In the genomic region with DNA sequence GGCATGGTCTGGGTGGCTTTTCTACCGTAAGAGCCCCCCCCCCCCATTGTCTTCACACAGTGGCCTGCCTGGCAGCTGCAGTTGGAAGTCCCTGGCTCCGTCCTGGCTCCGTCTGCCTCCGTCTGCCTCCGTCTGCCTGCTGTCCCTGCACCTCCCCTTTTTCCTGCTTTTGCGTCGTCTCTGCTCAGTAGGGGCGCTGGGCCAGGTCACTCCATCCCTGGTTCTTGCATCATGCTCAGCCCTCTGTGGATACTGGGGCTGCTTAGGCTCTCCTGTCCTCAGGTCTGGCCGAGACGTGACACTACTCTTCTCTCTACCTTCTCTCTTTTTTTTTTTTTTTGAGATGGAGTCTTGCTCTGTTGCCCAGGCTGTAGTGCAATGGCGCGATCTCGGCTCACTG, we compare ENCODE assay signal across 28 cellular contexts. TPM values are rescaled to one million over a fixed set of nuclear protein-coding genes. Genes with fewer than 3 reads are reported as not detected.
DNase-seq lines count a peak whose midpoint lies in the region; ATAC-seq and TF ChIP-seq lines count a peak whose summit lies in the region.
"Had no signal": no experiment of that assay in that cellular context is flagged by ENCODE, and none has a peak within 500 bp of the region (broad histone marks: within the 10 kb centered on the region; RNA-seq: fewer than 3 reads in every experiment).

No MANE protein-coding gene starts in this region.

- H4K8ac ChIP-seq in H9 (replicated peaks; ENCODE audit: insufficient read length, low read depth, low read length) (no peak overlapping the region), trophoblast cell (ENCODE audit: low read depth, low read length) (peak overlapping the region; percentile 34)

- H3K14ac ChIP-seq in H9 (ENCODE audit: insufficient read depth, low read length): no peak overlapping the region
- H3K14ac ChIP-seq in trophoblast cell (ENCODE audit: low read length): peak overlapping the region; percentile 60

- no peaks in the 10 kb centered on the region for H3K27me3 Mint-ChIP-seq in H9 (ENCODE audit: low read depth)
- H3K27me3 Mint-ChIP-seq in glutamatergic neuron (ENCODE audit: unreplicated experiment): peaks cover 15% of the 10 kb centered on the region
- H3K27me3 Mint-ChIP-seq in activated T-cell treated with anti-CD3 and anti-CD28 coated beads, Interleukin-2, amount 50 U/mL, for 72 hours (ENCODE audit: low read depth): no peaks in the 10 kb centered on the region
- H3K27me3 Mint-ChIP-seq in activated CD8-positive, alpha-beta T cell treated with anti-CD3 and anti-CD28 coated beads for 36 hours: no peaks in the 10 kb centered on the region
- H3K27me3 Mint-ChIP-seq: CD4-positive, alpha-beta T cell had no signal

- H4K20me1 ChIP-seq in BLaER1: peaks cover 90% of the 10 kb centered on the region
- H4K20me1 ChIP-seq in H9 (ENCODE audit: control insufficient read depth, insufficient read depth, insufficient read length): no peaks in the 10 kb centered on the region

- H3K23ac ChIP-seq in H9 (ENCODE audit: insufficient read length, low read depth, low read length) (no peak overlapping the region), trophoblast cell (ENCODE audit: low read length) (no peak overlapping the region)

- H4K12ac ChIP-seq in trophoblast cell (ENCODE audit: low read depth, low read length): no peak overlapping the region

- no peak overlapping the region for H3K56ac ChIP-seq in H9 (ENCODE audit: insufficient read length, low read depth, low read length)

- H3K36me3 ChIP-seq in BLaER1 (peaks cover 50% of the 10 kb centered on the region), trophoblast cell (ENCODE audit: control insufficient read depth in 1 of 2, insufficient read depth in 2 of 2, low read length in 2 of 2) (peaks cover 3% of the 10 kb centered on the region in 2 experiments), HAP-1 (replicated peaks) (peaks cover 20% of the 10 kb centered on the region)
- H3K36me3 ChIP-seq: brain microvascular endothelial cell, colonic mucosa, uterus had no signal

- H4K91ac ChIP-seq in H9 (ENCODE audit: insufficient read length, low read depth, low read length) (no peak overlapping the region), trophoblast cell (ENCODE audit: low read depth, low read length) (no peak overlapping the region)

- H3K4me3 Mint-ChIP-seq in H9: no peak overlapping the region
- peak overlapping the region; percentile 34 for H3K4me3 Mint-ChIP-seq in glutamatergic neuron (ENCODE audit: unreplicated experiment)
- H3K4me3 Mint-ChIP-seq in activated T-cell treated with anti-CD3 and anti-CD28 coated beads, Interleukin-2, amount 50 U/mL, for 72 hours: no peak overlapping the region
- H3K4me3 Mint-ChIP-seq in activated CD8-positive, alpha-beta T cell treated with anti-CD3 and anti-CD28 coated beads for 36 hours: no peak overlapping the region
- H3K4me3 Mint-ChIP-seq: activated CD8-positive, alpha-beta T cell treated with anti-CD3 and anti-CD28 coated beads, Interleukin-2, amount 10 ng/mL, durations not matched to agents 7 days and 5 days; CD4-positive, alpha-beta T cell had no signal

- no peak overlapping the region for H4K5ac ChIP-seq in H9 (ENCODE audit: insufficient read length, low read depth, low read length)

- H3K36me3 Mint-ChIP-seq in H9 (ENCODE audit: insufficient read depth in 1 of 3, low read depth in 3 of 3) (peaks cover 9 to 16% (median 11%) of the 10 kb centered on the region in 3 experiments), glutamatergic neuron (ENCODE audit: unreplicated experiment) (peaks cover 4% of the 10 kb centered on the region)
- peaks cover 6 to 13% of the 10 kb centered on the region in 2 donors for H3K36me3 Mint-ChIP-seq in activated T-cell treated with anti-CD3 and anti-CD28 coated beads, Interleukin-2, amount 50 U/mL, for 72 hours (ENCODE audit: insufficient read depth in 2 of 2)
- peaks cover 16% of the 10 kb centered on the region for H3K36me3 Mint-ChIP-seq in activated CD8-positive, alpha-beta T cell treated with anti-CD3 and anti-CD28 coated beads for 36 hours (ENCODE audit: low read depth)

- intact Hi-C loops in activated CD8-positive, alpha-beta T cell treated with anti-CD3 and anti-CD28 coated beads for 36 hours (cut with micrococcal nuclease): no loop called here

- H3K9me3 ChIP-seq in BLaER1 (peaks cover 17% of the 10 kb centered on the region), H9 (ENCODE audit: control insufficient read depth, low read depth, low read length) (no peaks in the 10 kb centered on the region), trophoblast cell (ENCODE audit: insufficient read depth, low read depth, low read length) (no peaks in the 10 kb centered on the region), HAP-1 (peaks cover 8% of the 10 kb centered on the region)
- H3K9me3 ChIP-seq: colonic mucosa had no signal

- H3K9me3 Mint-ChIP-seq in H9 (peaks cover 3 to 11% of the 10 kb centered on the region in 2 experiments; a peak in 4 of 5 replicates), glutamatergic neuron (ENCODE audit: unreplicated experiment) (peaks cover 13% of the 10 kb centered on the region)
- no peaks in the 10 kb centered on the region for H3K9me3 Mint-ChIP-seq in activated T-cell treated with anti-CD3 and anti-CD28 coated beads, Interleukin-2, amount 50 U/mL, for 72 hours
- peaks cover 6% of the 10 kb centered on the region for H3K9me3 Mint-ChIP-seq in activated CD8-positive, alpha-beta T cell treated with anti-CD3 and anti-CD28 coated beads for 36 hours

- H3T11ph ChIP-seq in H9 (ENCODE audit: low read length): no peak overlapping the region

- H3K23me2 ChIP-seq in H9 (ENCODE audit: insufficient read length, low read depth, low read length, poor library complexity, severe bottlenecking): no peaks in the 10 kb centered on the region

- H2BK12ac ChIP-seq in H9 (ENCODE audit: insufficient read length, low read depth, low read length): no peak overlapping the region
- H2BK12ac ChIP-seq in trophoblast cell (ENCODE audit: low read length): peak overlapping the region; percentile 61

- no peak overlapping the region for H2BK5ac ChIP-seq in H9 (ENCODE audit: insufficient read length, low read length)
- H2BK5ac ChIP-seq in trophoblast cell (ENCODE audit: low read depth, low read length, poor library complexity): no peak overlapping the region

- in situ Hi-C loops in HAP-1 (cut with MboI; ENCODE audit: low sequenced_read_pairs): no loop called here

- no peak for DNase-seq in H9
- DNase-seq in glutamatergic neuron: no peak
- no peak for DNase-seq in trophoblast cell
- DNase-seq in activated T-cell treated with anti-CD3 and anti-CD28 coated beads, Interleukin-2, amount 50 U/mL, for 72 hours: no peak
- DNase-seq in activated CD8-positive, alpha-beta T cell treated with anti-CD3 and anti-CD28 coated beads for 36 hours: no peak
- DNase-seq in HAP-1 (ENCODE audit: low spot score in 2 of 2): no peak
- DNase-seq: activated CD8-positive, alpha-beta T cell treated with anti-CD3 and anti-CD28 coated beads, Interleukin-2, amount 10 ng/mL, durations not matched to agents 7 days and 5 days; activated effector memory CD4-positive, alpha-beta T cell treated with anti-CD3 and anti-CD28 coated beads, Interleukin-2, amount 50 U/mL, for 16 hours; activated T-cell treated with anti-CD3 and anti-CD28 coated beads for 4 hours; brain microvascular endothelial cell; CD4-positive, alpha-beta T cell; colonic mucosa; DMS153; foreskin melanocyte; IMR-90; islet precursor cell; NCI-H1105 treated with DMSO at 0.1 percent for 48 hours; NCI-H2029 treated with DMSO at 0.1 percent for 48 hours; NCI-H446; nucleus accumbens; PC-9; SIG-M5; SW 1271; uterus had no signal

- H2AFZ ChIP-seq in H9 (ENCODE audit: low read length) (no peak overlapping the region), trophoblast cell (ENCODE audit: insufficient read depth, low read length, poor library complexity) (no peak overlapping the region)
- H2AFZ ChIP-seq: PC-9 had no signal

- no peak overlapping the region for H3K9ac ChIP-seq in BLaER1
- H3K9ac ChIP-seq in H9 (ENCODE audit: extremely low read depth, insufficient read length, low read length): no peak overlapping the region
- H3K9ac ChIP-seq in trophoblast cell (ENCODE audit: low read length): no peak overlapping the region

- H3K4ac ChIP-seq in H9 (ENCODE audit: low read depth, low read length) (no peak overlapping the region), trophoblast cell (ENCODE audit: low read depth, low read length) (peak overlapping the region; percentile 67)

- H3K18ac ChIP-seq in H9 (ENCODE audit: insufficient read length, low read depth, low read length) (no peak overlapping the region), trophoblast cell (ENCODE audit: low read length) (peak overlapping the region; percentile 93)

- ATAC-seq in activated T-cell treated with anti-CD3 and anti-CD28 coated beads, Interleukin-2, amount 50 U/mL, for 72 hours (replicated peaks in 1 of 2): no peak
- no peak for ATAC-seq in activated CD8-positive, alpha-beta T cell treated with anti-CD3 and anti-CD28 coated beads for 36 hours
- ATAC-seq: activated CD4-positive, CD25-positive, alpha-beta regulatory T cell treated with anti-CD3 and anti-CD28 coated beads, Interleukin-2, amount 50 U/mL, for 24 hours; activated CD8-positive, alpha-beta T cell treated with anti-CD3 and anti-CD28 coated beads, Interleukin-2, amount 10 ng/mL, durations not matched to agents 7 days and 5 days had no signal

- H3K4me1 ChIP-seq in BLaER1: peaks cover 50% of the 10 kb centered on the region
- peaks cover 8% of the 10 kb centered on the region; the same call in 1 of the 2 replicates for H3K4me1 ChIP-seq in H9 (ENCODE audit: insufficient read depth, low read length)
- H3K4me1 ChIP-seq in trophoblast cell (ENCODE audit: control insufficient read depth in 1 of 2, insufficient read depth in 2 of 2, low read length in 2 of 2): peaks cover 39 to 46% of the 10 kb centered on the region in 2 experiments
- H3K4me1 ChIP-seq in HAP-1: 0 out of 2 replicates have a peak, but pooled peaks cover 6% of the 10 kb centered on the region

- no CpG with 5 or more reads among the region's 13 CpGs for WGBS in H9 (ENCODE audit: extremely low coverage, insufficient read length, low lambda C conversion rate)
- no CpG with 5 or more reads among the region's 13 CpGs for WGBS in trophoblast cell (ENCODE audit: extremely low coverage, insufficient coverage, insufficient read length)

- H3K79me2 ChIP-seq in H9 (ENCODE audit: insufficient read depth, low read length) (peaks cover 11% of the 10 kb centered on the region; the same call in 1 of the 2 replicates), trophoblast cell (ENCODE audit: control insufficient read depth, insufficient read depth, low read length, poor library complexity) (peaks cover 10% of the 10 kb centered on the region)

- POLR2A ChIA-PET in activated CD8-positive, alpha-beta T cell treated with anti-CD3 and anti-CD28 coated beads for 36 hours (lab: Charles Lee): no interaction called here

- H3K27me3 ChIP-seq in BLaER1 (no peaks in the 10 kb centered on the region), H9 (ENCODE audit: insufficient read depth, low read length) (no peaks in the 10 kb centered on the region), trophoblast cell (ENCODE audit: insufficient read depth, low read length) (no peaks in the 10 kb centered on the region), HAP-1 (ENCODE audit: low read depth) (no peaks in the 10 kb centered on the region)
- H3K27me3 ChIP-seq: brain microvascular endothelial cell, colonic mucosa, esophagus muscularis mucosa, uterus had no signal

- no peak overlapping the region for H2BK20ac ChIP-seq in H9 (ENCODE audit: low read depth, low read length, poor library complexity, severe bottlenecking)

- H3K4me3 ChIP-seq in BLaER1 (no peak overlapping the region), trophoblast cell (ENCODE audit: low read depth, low read length) (no peak overlapping the region), HAP-1 (no peak overlapping the region)
- H3K4me3 ChIP-seq: colonic mucosa, esophagus muscularis mucosa, PC-9, smooth muscle cell, uterus had no signal

- H3K27ac ChIP-seq in BLaER1 (no peak overlapping the region), H9 (ENCODE audit: insufficient read length, low read depth, low read length) (no peak overlapping the region), trophoblast cell (ENCODE audit: low read depth, low read length) (no peak overlapping the region)
- H3K27ac ChIP-seq: brain microvascular endothelial cell, esophagus muscularis mucosa, PC-9, uterus had no signal

- H3K27ac Mint-ChIP-seq in H9 (peak overlapping the region in 2 of 3 experiments; percentile 24 to 94; a peak in 1 of 7 replicates), glutamatergic neuron (ENCODE audit: unreplicated experiment) (peak overlapping the region; percentile 86)
- H3K27ac Mint-ChIP-seq in activated T-cell treated with anti-CD3 and anti-CD28 coated beads, Interleukin-2, amount 50 U/mL, for 72 hours: no peak overlapping the region
- H3K27ac Mint-ChIP-seq in activated CD8-positive, alpha-beta T cell treated with anti-CD3 and anti-CD28 coated beads for 36 hours: no peak overlapping the region
- H3K27ac Mint-ChIP-seq: activated CD8-positive, alpha-beta T cell treated with anti-CD3 and anti-CD28 coated beads, Interleukin-2, amount 10 ng/mL, durations not matched to agents 7 days and 5 days had no signal

- H2AK5ac ChIP-seq in H9 (ENCODE audit: insufficient read length, low read length): no peak overlapping the region
- H2AK5ac ChIP-seq in trophoblast cell (ENCODE audit: low read length): no peak overlapping the region

- CTCF ChIA-PET in activated CD8-positive, alpha-beta T cell treated with anti-CD3 and anti-CD28 coated beads for 36 hours (lab: Charles Lee): no interaction called here

- no peak overlapping the region for H2BK15ac ChIP-seq in H9 (ENCODE audit: low read depth, low read length)

- no peak for TF ChIP-seq CTCF in H9 (conservative IDR thresholded peaks at IDR 0.05)
- TF ChIP-seq CTCF in glutamatergic neuron (IDR thresholded peaks at IDR 0.05; ENCODE audit: partially characterized antibody, unreplicated experiment): no peak
- TF ChIP-seq CTCF in activated CD8-positive, alpha-beta T cell treated with anti-CD3 and anti-CD28 coated beads for 36 hours (IDR thresholded peaks at IDR 0.05): no peak

- H3K79me1 ChIP-seq in H9 (ENCODE audit: insufficient read depth, low read depth, low read length, poor library complexity, severe bottlenecking) (peaks cover 6% of the 10 kb centered on the region), trophoblast cell (ENCODE audit: low read length) (peaks cover 26% of the 10 kb centered on the region)

- H3K4me2 ChIP-seq in BLaER1 (peak overlapping the region; percentile 70), H9 (ENCODE audit: insufficient read depth, insufficient read length, low read length) (no peak overlapping the region), trophoblast cell (ENCODE audit: low read length) (no peak overlapping the region)
- H3K4me2 ChIP-seq: PC-9, smooth muscle cell had no signal

- H2BK120ac ChIP-seq in H9 (ENCODE audit: low read depth, low read length, poor library complexity, severe bottlenecking) (no peak overlapping the region), trophoblast cell (ENCODE audit: insufficient read depth, low read length, poor library complexity) (no peak overlapping the region)

- H3K4me1 Mint-ChIP-seq in H9 (peaks cover 57 to 62% of the 10 kb centered on the region in 2 experiments), glutamatergic neuron (ENCODE audit: low read depth, unreplicated experiment) (peaks cover 52% of the 10 kb centered on the region)
- peaks cover 15% of the 10 kb centered on the region for H3K4me1 Mint-ChIP-seq in activated T-cell treated with anti-CD3 and anti-CD28 coated beads, Interleukin-2, amount 50 U/mL, for 72 hours (ENCODE audit: low read depth)
- H3K4me1 Mint-ChIP-seq in activated CD8-positive, alpha-beta T cell treated with anti-CD3 and anti-CD28 coated beads for 36 hours (ENCODE audit: low read depth): peaks cover 20% of the 10 kb centered on the region

RNA-seq across cellular contexts. Expression of gene AP2A2, which starts 27.8 kb away (rescaled TPM):
- 51.7 and 53.7 TPM in 2 replicates for total RNA-seq in H9 (2021)
- total RNA-seq in glutamatergic neuron (ENCODE audit: unreplicated experiment): 228 TPM
- 56.6 and 65.3 TPM in 2 replicates for polyA plus RNA-seq in trophoblast cell (2013)
- 10 to 100 TPM; 49.5 to 57.0 TPM for total RNA-seq in activated T-cell treated with anti-CD3 and anti-CD28 coated beads, Interleukin-2, amount 50 U/mL, for 72 hours
- 10 to 100 TPM; 34.0 to 34.6 TPM for total RNA-seq in activated CD8-positive, alpha-beta T cell treated with anti-CD3 and anti-CD28 coated beads for 36 hours

RNA-seq across cellular contexts. Expression of gene CHID1, which starts 42.9 kb away (rescaled TPM):
- total RNA-seq in H9 (2021) (87.2 and 89.4 TPM in 2 replicates), glutamatergic neuron (ENCODE audit: unreplicated experiment) (56.1 TPM)
- 52.9 and 53.1 TPM in 2 replicates for polyA plus RNA-seq in trophoblast cell (2013)
- total RNA-seq in activated T-cell treated with anti-CD3 and anti-CD28 coated beads, Interleukin-2, amount 50 U/mL, for 72 hours: 10 to 100 TPM; 33.9 to 44.2 TPM
- total RNA-seq in activated CD8-positive, alpha-beta T cell treated with anti-CD3 and anti-CD28 coated beads for 36 hours: 10 to 100 TPM; 69.8 to 72.0 TPM

Comparison
In these comparisons a context has a peak if more than half of its experiments do, and no peak if none do; other contexts are left out.
1. H3K27ac Mint-ChIP-seq: peak in H9 (2 of 3) and glutamatergic neuron (single experiment); none in activated T-cell treated with anti-CD3 and anti-CD28 coated beads, Interleukin-2, amount 50 U/mL, for 72 hours (single experiment) and activated CD8-positive, alpha-beta T cell treated with anti-CD3 and anti-CD28 coated beads for 36 hours (single experiment).